Comparison of ENCODE assay signal across 1 cellular context in genomic region chr1:152515454-152515823, GRCh38.
TF ChIP-seq lines count a peak whose summit lies in the region.

No MANE protein-coding gene starts in this region.

TF ChIP-seq in IMR-90, 13 proteins besides CTCF, POLR2A, EP300 and RAD21:
- TF ChIP-seq NFE2L2 (IDR thresholded peaks at IDR 0.05; ENCODE audit: low read depth, low read length): no peak
- no peak for TF ChIP-seq MXI1 (IDR thresholded peaks at IDR 0.05; ENCODE audit: borderline replicate concordance, low read depth, low read length)
- no peak for TF ChIP-seq MAFK (IDR thresholded peaks at IDR 0.05; ENCODE audit: low read depth, low read length)
- no peak for TF ChIP-seq RCOR1 (IDR thresholded peaks at IDR 0.05; ENCODE audit: insufficient replicate concordance, low read length)
- TF ChIP-seq RFX5 (IDR thresholded peaks at IDR 0.05; ENCODE audit: low read depth, low read length): no peak
- TF ChIP-seq SMC3 (IDR thresholded peaks at IDR 0.05; ENCODE audit: low read depth, low read length): no peak
- no peak for TF ChIP-seq USF2 (IDR thresholded peaks at IDR 0.05; ENCODE audit: low read depth, low read length)
- TF ChIP-seq BHLHE40 (IDR thresholded peaks at IDR 0.05; ENCODE audit: low read depth, low read length): no peak
- no peak for TF ChIP-seq MAZ (IDR thresholded peaks at IDR 0.05; ENCODE audit: borderline replicate concordance, low read depth, low read length)
- TF ChIP-seq CHD1 (IDR thresholded peaks at IDR 0.05; ENCODE audit: low read depth, low read length): no peak
- no peak for TF ChIP-seq CEBPB (IDR thresholded peaks at IDR 0.05; ENCODE audit: low read depth, low read length)
- TF ChIP-seq ELK1 (IDR thresholded peaks at IDR 0.05; ENCODE audit: borderline replicate concordance, low read depth, low read length): no peak
- no peak for TF ChIP-seq FOS (IDR thresholded peaks at IDR 0.05; ENCODE audit: low read depth, low read length)
